ENCODE assay signal across 8 cellular contexts in genomic region chr4:85778809-85779124, GRCh38.
DNase-seq lines count a peak whose midpoint lies in the region; ATAC-seq and TF ChIP-seq lines count a peak whose summit lies in the region.

No MANE protein-coding gene starts in this region.

- H3K9me3 ChIP-seq in ES-I3 (ENCODE audit: control insufficient read depth, insufficient read depth, low read length) (no peaks in the 10 kb centered on the region), left lung (no peaks in the 10 kb centered on the region)
- H3K9me3 ChIP-seq in CD8-positive, alpha-beta T cell (ENCODE audit: low read length), result no peaks in the 10 kb centered on the region

- POLR2A ChIA-PET in CD8-positive, alpha-beta T cell (lab: Charles Lee), result no interaction called here

- H3K36me3 Mint-ChIP-seq in HFFc6 (ENCODE audit: low read depth), result peaks cover 11% of the 10 kb centered on the region
- no peaks in the 10 kb centered on the region for H3K36me3 Mint-ChIP-seq in CD8-positive, alpha-beta T cell

- H3K36me3 ChIP-seq in ES-I3 (ENCODE audit: insufficient read depth, low read length) (no peaks in the 10 kb centered on the region), left lung (no peaks in the 10 kb centered on the region)
- no peaks in the 10 kb centered on the region for H3K36me3 ChIP-seq in CD8-positive, alpha-beta T cell (ENCODE audit: insufficient read depth, low read length)

- H3K27me3 ChIP-seq in left lung, result no peaks in the 10 kb centered on the region
- H3K27me3 ChIP-seq in CD8-positive, alpha-beta T cell (ENCODE audit: insufficient read depth, low read length), result no peaks in the 10 kb centered on the region

- H3K27ac ChIP-seq in left lung, result peak overlapping the region; percentile 31 to 69
- no peak overlapping the region for H3K27ac ChIP-seq in CD8-positive, alpha-beta T cell (ENCODE audit: low read depth, low read length)

- H3K4me1 ChIP-seq in ES-I3 (ENCODE audit: insufficient read depth, low read length), result peaks cover 23% of the 10 kb centered on the region
- H3K4me1 ChIP-seq in left lung, result peaks cover 6 to 12% of the 10 kb centered on the region in 2 donors
- no peaks in the 10 kb centered on the region for H3K4me1 ChIP-seq in CD8-positive, alpha-beta T cell (ENCODE audit: insufficient read depth, low read length)

- H3K4me1 Mint-ChIP-seq in HFFc6 (ENCODE audit: low read depth), result peaks cover 68% of the 10 kb centered on the region
- H3K4me1 Mint-ChIP-seq in CD8-positive, alpha-beta T cell (ENCODE audit: low read depth), result no peaks in the 10 kb centered on the region

- intact Hi-C loops in left lung (cut with DNase I), result no loop called here
- intact Hi-C loops in CD8-positive, alpha-beta T cell (cut with DNase I, micrococcal nuclease), result no loop called here

- H3K9me3 Mint-ChIP-seq in HFFc6, result no peaks in the 10 kb centered on the region
- peaks cover 6% of the 10 kb centered on the region for H3K9me3 Mint-ChIP-seq in CD8-positive, alpha-beta T cell

- H3K27me3 Mint-ChIP-seq in HFFc6 (ENCODE audit: insufficient read depth), result peaks cover 3% of the 10 kb centered on the region; the same call in 1 of the 2 replicates
- no peaks in the 10 kb centered on the region for H3K27me3 Mint-ChIP-seq in CD8-positive, alpha-beta T cell (ENCODE audit: low read depth)

- DNase-seq in HFFc6 (no peak), RPMI8226 (peak; percentile 26), left lung (no peak), DMS114 treated with DMSO at 0.1 percent for 48 hours (lab: John Stamatoyannopoulos, UW; ENCODE audit: unreplicated experiment) (no peak), NCI-H2171 (lab: John Stamatoyannopoulos, UW) (no peak), GDM1 (lab: John Stamatoyannopoulos, UW) (no peak)
- DNase-seq in CD8-positive, alpha-beta T cell, result no peak

- peak; percentile 55 for ATAC-seq in left lung
- ATAC-seq in CD8-positive, alpha-beta T cell, result no peak

- CTCF ChIA-PET in CD8-positive, alpha-beta T cell (lab: Charles Lee), result no interaction called here

- TF ChIP-seq CTCF in HFFc6 (IDR thresholded peaks at IDR 0.05) (no peak), left lung (IDR thresholded peaks at IDR 0.05) (no peak)
- TF ChIP-seq CTCF in CD8-positive, alpha-beta T cell (IDR thresholded peaks at IDR 0.05), result no peak

- H3K4me3 ChIP-seq in left lung, result peak overlapping the region in 1 of 2 donors; percentile 2
- H3K4me3 ChIP-seq in CD8-positive, alpha-beta T cell (ENCODE audit: low read depth, low read length), result no peak overlapping the region

- H3K9ac ChIP-seq in ES-I3 (ENCODE audit: low read depth, low read length), result peak overlapping the region; percentile 19; the same call in 1 of the 2 replicates

- H3K4me3 Mint-ChIP-seq in HFFc6, result peak overlapping the region; percentile 93
- no peak overlapping the region for H3K4me3 Mint-ChIP-seq in CD8-positive, alpha-beta T cell

- H3K27ac Mint-ChIP-seq in HFFc6, result peak overlapping the region; percentile 91
- H3K27ac Mint-ChIP-seq in CD8-positive, alpha-beta T cell, result no peak overlapping the region
